Comparison of ENCODE assay signal across 7 cellular contexts in the genomic region with DNA sequence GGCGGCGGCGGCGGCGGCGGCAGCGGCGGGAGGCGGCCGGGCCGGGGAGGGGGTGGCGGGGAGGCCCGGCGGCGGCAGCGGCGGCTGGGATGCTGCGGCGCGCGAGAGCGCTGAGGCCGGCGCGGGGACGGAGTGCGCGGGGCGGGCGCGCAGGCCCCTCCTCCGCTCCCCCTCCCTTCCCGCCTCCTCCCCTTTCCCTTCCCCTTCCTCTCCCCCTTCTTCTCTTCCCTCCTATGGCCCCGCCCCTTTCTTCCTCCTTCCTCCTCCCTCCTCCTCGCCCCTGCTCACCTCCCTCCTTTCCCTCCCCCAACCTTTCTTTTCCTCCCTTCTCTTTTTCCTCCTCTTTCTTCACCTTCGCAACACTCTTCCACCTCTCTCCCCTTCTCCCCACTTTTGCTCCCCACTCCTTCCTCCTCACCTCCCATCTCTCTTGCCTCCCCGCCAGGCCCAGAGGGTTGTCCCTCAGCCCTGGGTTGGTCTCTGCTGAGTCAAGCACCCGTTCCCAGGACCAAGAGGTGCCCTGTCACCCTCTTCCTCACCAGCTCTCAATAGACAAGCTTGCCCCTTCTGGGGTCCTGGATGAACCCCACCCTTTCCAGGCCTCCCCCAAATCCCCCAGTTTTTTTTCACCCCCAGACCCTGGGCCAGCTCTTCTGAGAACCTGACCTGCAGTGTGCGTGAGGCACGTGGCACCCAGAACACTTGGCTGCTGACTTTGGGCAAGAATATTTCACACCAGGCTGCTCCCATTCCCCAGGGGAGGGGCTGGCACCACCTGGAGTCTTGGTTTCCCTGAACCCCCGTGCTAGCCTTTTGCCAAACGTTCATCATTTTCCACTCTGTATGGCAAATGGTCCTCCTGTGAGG. TPM values are rescaled to one million over a fixed set of nuclear protein-coding genes. Genes with fewer than 3 reads are reported as not detected.
DNase-seq lines count a peak whose midpoint lies in the region; ATAC-seq and TF ChIP-seq lines count a peak whose summit lies in the region.

A gene with protein sequence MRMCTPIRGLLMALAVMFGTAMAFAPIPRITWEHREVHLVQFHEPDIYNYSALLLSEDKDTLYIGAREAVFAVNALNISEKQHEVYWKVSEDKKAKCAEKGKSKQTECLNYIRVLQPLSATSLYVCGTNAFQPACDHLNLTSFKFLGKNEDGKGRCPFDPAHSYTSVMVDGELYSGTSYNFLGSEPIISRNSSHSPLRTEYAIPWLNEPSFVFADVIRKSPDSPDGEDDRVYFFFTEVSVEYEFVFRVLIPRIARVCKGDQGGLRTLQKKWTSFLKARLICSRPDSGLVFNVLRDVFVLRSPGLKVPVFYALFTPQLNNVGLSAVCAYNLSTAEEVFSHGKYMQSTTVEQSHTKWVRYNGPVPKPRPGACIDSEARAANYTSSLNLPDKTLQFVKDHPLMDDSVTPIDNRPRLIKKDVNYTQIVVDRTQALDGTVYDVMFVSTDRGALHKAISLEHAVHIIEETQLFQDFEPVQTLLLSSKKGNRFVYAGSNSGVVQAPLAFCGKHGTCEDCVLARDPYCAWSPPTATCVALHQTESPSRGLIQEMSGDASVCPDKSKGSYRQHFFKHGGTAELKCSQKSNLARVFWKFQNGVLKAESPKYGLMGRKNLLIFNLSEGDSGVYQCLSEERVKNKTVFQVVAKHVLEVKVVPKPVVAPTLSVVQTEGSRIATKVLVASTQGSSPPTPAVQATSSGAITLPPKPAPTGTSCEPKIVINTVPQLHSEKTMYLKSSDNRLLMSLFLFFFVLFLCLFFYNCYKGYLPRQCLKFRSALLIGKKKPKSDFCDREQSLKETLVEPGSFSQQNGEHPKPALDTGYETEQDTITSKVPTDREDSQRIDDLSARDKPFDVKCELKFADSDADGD (minus strand): TSS at position 136 of the 867 bp plus-strand sequence. CDS start 92,657 bp downstream, outside the sequence.

- H3K27me3 Mint-ChIP-seq in mesothelial cell of epicardium (ENCODE audit: low read depth) = peaks cover 7% of the 10 kb centered on the region
- H3K27me3 Mint-ChIP-seq in stimulated activated naive CD8-positive, alpha-beta T cell treated with anti-CD3 and anti-CD28 coated beads, Interleukin-15, amount 100 ng/mL, for 72 hours = no peaks in the 10 kb centered on the region

- H3K4me3 Mint-ChIP-seq in mesothelial cell of epicardium = peak within 1 kb of the TSS; percentile 73
- H3K4me3 Mint-ChIP-seq in stimulated activated naive CD8-positive, alpha-beta T cell treated with anti-CD3 and anti-CD28 coated beads, Interleukin-15, amount 100 ng/mL, for 72 hours = peak within 1 kb of the TSS; percentile 93 to 96

- POLR2A ChIA-PET in GM10248 (lab: Yijun Ruan, JAX) = interaction anchor here (0.6 kb wide), 1 partner anchor 88 kb away, joined by 4 read pairs; no protein-coding TSS in a partner anchor

- H3K27ac Mint-ChIP-seq in mesothelial cell of epicardium = peak within 1 kb of the TSS; percentile 60
- H3K27ac Mint-ChIP-seq in stimulated activated naive CD8-positive, alpha-beta T cell treated with anti-CD3 and anti-CD28 coated beads, Interleukin-15, amount 100 ng/mL, for 72 hours = peak within 1 kb of the TSS; percentile 95 to 97

- H3K4me3 ChIP-seq in epithelial cell of esophagus (ENCODE audit: low read length) = peak within 1 kb of the TSS; percentile 53

- TF ChIP-seq CTCF in GM10248 (IDR thresholded peaks at IDR 0.05; ENCODE audit: control extremely low read depth, extremely low read depth, low read depth, missing control alignments) = no peak
- no peak for TF ChIP-seq CTCF in epithelial cell of esophagus (IDR thresholded peaks at IDR 0.05; ENCODE audit: insufficient read depth, low read depth, low read length, missing control alignments)
- no peak for TF ChIP-seq CTCF in mesothelial cell of epicardium (IDR thresholded peaks at IDR 0.05; ENCODE audit: unreplicated experiment)

- H3K36me3 Mint-ChIP-seq in mesothelial cell of epicardium = no peaks in the 10 kb centered on the region

- CTCF ChIA-PET in GM10248 (lab: Yijun Ruan, JAX) = interaction anchor here (0.7 to 2.1 kb wide), 5 partner anchors 21 to 72 kb away, joined by 3 to 7 read pairs (median 3); no protein-coding TSS in a partner anchor

- H3K4me1 Mint-ChIP-seq in mesothelial cell of epicardium = peaks cover 27% of the 10 kb centered on the region
- H3K4me1 Mint-ChIP-seq in stimulated activated naive CD8-positive, alpha-beta T cell treated with anti-CD3 and anti-CD28 coated beads, Interleukin-15, amount 100 ng/mL, for 72 hours = peaks cover 78% of the 10 kb centered on the region

- ATAC-seq in HG02678 (IDR thresholded peaks at IDR 0.05; ENCODE audit: unreplicated experiment) = peak; percentile 35
- peak; percentile 26 for ATAC-seq in stimulated activated naive CD8-positive, alpha-beta T cell treated with anti-CD3 and anti-CD28 coated beads, Interleukin-15, amount 100 ng/mL, for 72 hours

- no peaks in the 10 kb centered on the region for H3K9me3 Mint-ChIP-seq in mesothelial cell of epicardium
- no peaks in the 10 kb centered on the region for H3K9me3 Mint-ChIP-seq in stimulated activated naive CD8-positive, alpha-beta T cell treated with anti-CD3 and anti-CD28 coated beads, Interleukin-15, amount 100 ng/mL, for 72 hours

- DNase-seq in GM10248 (ENCODE audit: extremely low spot score) (peak; percentile 85), NCI-H2227 treated with DMSO at 0.1 percent for 48 hours (lab: John Stamatoyannopoulos, UW) (peak; percentile 20), epithelial cell of esophagus (ENCODE audit: low read depth) (peak; percentile 22), mesothelial cell of epicardium (ENCODE audit: low spot score in 2 of 2, unreplicated experiment in 2 of 2) (peak; percentile 58 to 59)
- peak; percentile 44 for DNase-seq in activated CD4-positive, alpha-beta T cell treated with anti-CD3 and anti-CD28 coated beads, Interleukin-2, amount 50 U/mL, for 1 hour
- DNase-seq in stimulated activated naive CD8-positive, alpha-beta T cell treated with anti-CD3 and anti-CD28 coated beads, Interleukin-15, amount 100 ng/mL, for 72 hours = peak in 1 of 2 donors; percentile 40

RNA-seq across cellular contexts. Expression of the gene that starts here (rescaled TPM):
- 41.8 to 44.7 TPM (median 42.7 TPM) in 3 replicates for total RNA-seq in mesothelial cell of epicardium
